Comparison of ENCODE assay signal across 8 cellular contexts in the genomic region with DNA sequence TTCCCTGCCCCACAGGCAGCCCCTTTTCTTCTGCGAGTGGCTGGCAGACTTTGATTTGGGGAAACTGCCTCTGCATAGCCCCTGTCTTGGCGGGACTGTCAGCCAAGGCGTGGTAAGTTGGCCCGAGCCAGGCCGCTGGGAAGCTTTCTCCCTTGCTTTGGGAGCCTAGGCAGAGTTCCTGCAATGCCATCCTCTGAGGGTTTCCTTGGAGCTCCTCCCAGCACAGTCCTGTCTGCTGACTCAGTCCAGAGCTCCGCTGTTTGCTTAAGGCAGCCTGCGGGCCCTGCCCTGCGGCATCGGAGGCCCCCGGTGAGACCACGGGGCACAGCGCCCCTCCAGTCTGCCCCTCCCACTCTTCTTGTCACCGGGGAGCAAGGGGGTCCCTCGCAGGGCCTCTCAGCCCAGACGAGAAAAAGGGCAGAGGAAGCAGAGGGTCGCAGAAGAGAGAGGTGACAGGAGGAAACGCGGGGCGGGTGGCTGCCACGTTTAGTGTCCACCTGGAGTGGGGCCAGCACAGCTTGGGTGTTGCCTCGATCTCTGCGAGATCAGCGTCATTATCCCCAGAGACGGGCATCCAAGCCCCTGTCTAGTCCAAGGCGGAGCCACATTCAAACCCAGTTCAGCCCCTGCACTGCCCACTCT. TPM values are rescaled to one million over a fixed set of nuclear protein-coding genes. Genes with fewer than 3 reads are reported as not detected.
DNase-seq lines count a peak whose midpoint lies in the region; ATAC-seq, FAIRE-seq and TF ChIP-seq lines count a peak whose summit lies in the region.

No MANE protein-coding gene starts in this region.

- peaks cover 28% of the 10 kb centered on the region for H3K27me3 Mint-ChIP-seq in activated T-cell treated with anti-CD3 and anti-CD28 coated beads, Interleukin-2, amount 50 U/mL, for 24 hours

- ATAC-seq in A549 (peak; percentile 83 to 90), GM19452 (IDR thresholded peaks at IDR 0.05; ENCODE audit: unreplicated experiment) (no peak), GM19467 (IDR thresholded peaks at IDR 0.05; ENCODE audit: unreplicated experiment) (no peak)

- TF ChIP-seq CTCF in A549 (IDR thresholded peaks at IDR 0.05) (no peak), colonic mucosa (IDR thresholded peaks at IDR 0.05) (no peak)

- no peak overlapping the region for H3K27ac Mint-ChIP-seq in activated T-cell treated with anti-CD3 and anti-CD28 coated beads, Interleukin-2, amount 50 U/mL, for 24 hours

- no peaks in the 10 kb centered on the region for H3K27me3 ChIP-seq in HUES6 (ENCODE audit: control insufficient read depth, insufficient read depth, low read length)
- no peaks in the 10 kb centered on the region for H3K27me3 ChIP-seq in colonic mucosa

- CTCF ChIA-PET in A549 (lab: Yijun Ruan, JAX) = interaction anchor here (0.6 to 2.3 kb wide), 13 partner anchors 14 to 1194 kb away, joined by 3 to 12 read pairs (median 3); partner anchors contain the start of gene CHST15

- H3K4me2 ChIP-seq in A549 = peak overlapping the region; percentile 88

- H3K36me3 Mint-ChIP-seq in activated T-cell treated with anti-CD3 and anti-CD28 coated beads, Interleukin-2, amount 50 U/mL, for 24 hours (ENCODE audit: low read depth) = no peaks in the 10 kb centered on the region

- POLR2A ChIA-PET in A549 (lab: Yijun Ruan, JAX) = interaction anchor here (1.2 to 2.6 kb wide), 6 partner anchors 26 to 157 kb away, joined by 6 to 30 read pairs (median 11); partner anchors contain the start of gene CHST15

- no peak for TF ChIP-seq POLR2A in A549 (IDR thresholded peaks at IDR 0.05; ENCODE audit: low read length)

- H3K36me3 ChIP-seq in HUES6 (ENCODE audit: control insufficient read depth, insufficient read depth, low read length) = no peaks in the 10 kb centered on the region
- no peaks in the 10 kb centered on the region for H3K36me3 ChIP-seq in colonic mucosa

- no peak for FAIRE-seq in A549 (lab: Jason Lieb, UNC)

- WGBS in A549 (ENCODE audit: missing lambda C conversion rate) = 12% methylated on average over 17 of the region's 25 CpGs

- no peak overlapping the region for H3K4me3 Mint-ChIP-seq in activated T-cell treated with anti-CD3 and anti-CD28 coated beads, Interleukin-2, amount 50 U/mL, for 24 hours

- H3K27ac ChIP-seq in A549 (peak overlapping the region; percentile 95 to 97), HUES6 (ENCODE audit: low read depth, low read length) (peak overlapping the region; percentile 65; the same call in 1 of the 2 replicates), colonic mucosa (peak overlapping the region; percentile 19)

- peaks cover 3% of the 10 kb centered on the region for H3K9me3 Mint-ChIP-seq in activated T-cell treated with anti-CD3 and anti-CD28 coated beads, Interleukin-2, amount 50 U/mL, for 24 hours

- peak overlapping the region; percentile 17; the same call in 2 of the 3 replicates for H3K4me3 ChIP-seq in A549
- H3K4me3 ChIP-seq in HUES6 (ENCODE audit: low read depth, low read length) = no peak overlapping the region
- H3K4me3 ChIP-seq in colonic mucosa = no peak overlapping the region

- H3K9ac ChIP-seq in HUES6 (ENCODE audit: low read length) (peak overlapping the region; percentile 55), colonic mucosa (ENCODE audit: low read depth in 2 of 2, low read length in 2 of 2) (peak overlapping the region; percentile 8 to 53)

- H3K4me1 Mint-ChIP-seq in activated T-cell treated with anti-CD3 and anti-CD28 coated beads, Interleukin-2, amount 50 U/mL, for 24 hours (ENCODE audit: low read depth) = peaks cover 3% of the 10 kb centered on the region

- no peaks in the 10 kb centered on the region for H3K9me3 ChIP-seq in A549
- H3K9me3 ChIP-seq in HUES6 (ENCODE audit: control insufficient read depth, insufficient read depth, low read depth, low read length) = peaks cover 11% of the 10 kb centered on the region; the same call in 1 of the 2 replicates
- H3K9me3 ChIP-seq in colonic mucosa = no peaks in the 10 kb centered on the region

- peaks cover 36% of the 10 kb centered on the region for H3K4me1 ChIP-seq in A549
- peaks cover 46% of the 10 kb centered on the region for H3K4me1 ChIP-seq in HUES6 (ENCODE audit: control insufficient read depth, insufficient read depth, low read length)
- H3K4me1 ChIP-seq in colonic mucosa = peaks cover 11% of the 10 kb centered on the region

- peak in 1 of 2 experiments; percentile 25; a peak in 2 of 5 replicates for TF ChIP-seq RAD21 in A549 (conservative IDR thresholded peaks at IDR 0.05 in 1 of 2, IDR thresholded peaks at IDR 0.05 in 1 of 2)

- intact Hi-C loops in colonic mucosa (cut with DNase I) = no loop called here

- TF ChIP-seq EP300 in A549 (IDR thresholded peaks at IDR 0.05) = no peak

- peak; percentile 81 to 94 for DNase-seq in A549 (ENCODE audit: low read depth in 1 of 2, low spot score in 1 of 2)
- peak; percentile 61 for DNase-seq in colonic mucosa
- peak; percentile 71 for DNase-seq in medulla oblongata (ENCODE audit: extremely low spot score)
- no peak for DNase-seq in activated naive CD4-positive, alpha-beta T cell (lab: John Stamatoyannopoulos, UW)
- no peak for DNase-seq in activated T-cell treated with anti-CD3 and anti-CD28 coated beads, Interleukin-2, amount 50 U/mL, for 24 hours

TF ChIP-seq in A549, 52 proteins besides CTCF, POLR2A, EP300 and RAD21:
- no peak for TF ChIP-seq ZFP36 (IDR thresholded peaks at IDR 0.05; ENCODE audit: borderline replicate concordance, partially characterized antibody)
- TF ChIP-seq EHF (CRISPR knock-in tag; IDR thresholded peaks at IDR 0.05) = 0 out of 2 replicates have a peak, but pooled peaks have one; percentile 23
- TF ChIP-seq JUNB (IDR thresholded peaks at IDR 0.05) = no peak
- peak; percentile 70 for TF ChIP-seq MAFK (IDR thresholded peaks at IDR 0.05; ENCODE audit: partially characterized antibody)
- TF ChIP-seq FOXS1 (CRISPR knock-in tag; IDR thresholded peaks at IDR 0.05) = no peak
- TF ChIP-seq, protein P1, sequence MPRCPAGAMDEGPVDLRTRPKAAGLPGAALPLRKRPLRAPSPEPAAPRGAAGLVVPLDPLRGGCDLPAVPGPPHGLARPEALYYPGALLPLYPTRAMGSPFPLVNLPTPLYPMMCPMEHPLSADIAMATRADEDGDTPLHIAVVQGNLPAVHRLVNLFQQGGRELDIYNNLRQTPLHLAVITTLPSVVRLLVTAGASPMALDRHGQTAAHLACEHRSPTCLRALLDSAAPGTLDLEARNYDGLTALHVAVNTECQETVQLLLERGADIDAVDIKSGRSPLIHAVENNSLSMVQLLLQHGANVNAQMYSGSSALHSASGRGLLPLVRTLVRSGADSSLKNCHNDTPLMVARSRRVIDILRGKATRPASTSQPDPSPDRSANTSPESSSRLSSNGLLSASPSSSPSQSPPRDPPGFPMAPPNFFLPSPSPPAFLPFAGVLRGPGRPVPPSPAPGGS (IDR thresholded peaks at IDR 0.05) = peak; percentile 7; the same call in 1 of the 3 replicates
- TF ChIP-seq FOSL2 (IDR thresholded peaks at IDR 0.05) = no peak
- peak; percentile 77 for TF ChIP-seq FOSL2 (CRISPR knock-in tag; IDR thresholded peaks at IDR 0.05)
- peak; percentile 73 for TF ChIP-seq MAX (IDR thresholded peaks at IDR 0.05)
- no peak for TF ChIP-seq CEBPB (IDR thresholded peaks at IDR 0.05)
TF ChIP-seq in A549: peak in this region for 5.

RNA-seq across cellular contexts. Expression of gene CHST15, which starts 58.9 kb away (rescaled TPM):
- polyA plus RNA-seq in A549 (2011; rRNA removed) = 10.3 and 10.4 TPM in 2 replicates
- polyA plus RNA-seq in A549 (2012; cell fraction: cytosol; rRNA removed) = 2.5 and 3.2 TPM in 2 replicates
- polyA plus RNA-seq in A549 (2012; cell fraction: nucleus; rRNA removed) = 3.5 and 4.5 TPM in 2 replicates
- polyA plus RNA-seq in A549 (2017; fragmentation: RNase III; extraction: RNeasy Plus Mini Kit Qiagen cat#74134 plus additional on column Dnase treatment) = 5.1 to 5.8 TPM (median 5.6 TPM) in 3 replicates
- polyA minus RNA-seq in A549 (2011; rRNA and poly(A)+ RNA removed) = 12.5 and 12.6 TPM in 2 replicates
- total RNA-seq in colonic mucosa = 10 to 100 TPM in 1 of 2 donors, 1 to 10 TPM in 1; 4.7 to 10.2 TPM

Comparison
In these comparisons a context has a peak if more than half of its experiments do, and no peak if none do; other contexts are left out.
1. ATAC-seq: peak in A549 (2 of 2); none in GM19452 (single experiment) and GM19467 (single experiment).
2. DNase-seq: peak in A549 (2 of 2), colonic mucosa (single experiment) and medulla oblongata (single experiment); none in activated naive CD4-positive, alpha-beta T cell (0 of 4) and activated T-cell treated with anti-CD3 and anti-CD28 coated beads, Interleukin-2, amount 50 U/mL, for 24 hours (single experiment).
3. H3K27ac ChIP-seq: peak in every context shown above with its lines; median percentile 96 in A549; 65 in HUES6; 19 in colonic mucosa.